Comparison of ENCODE assay signal across 7 cellular contexts in the genomic region with DNA sequence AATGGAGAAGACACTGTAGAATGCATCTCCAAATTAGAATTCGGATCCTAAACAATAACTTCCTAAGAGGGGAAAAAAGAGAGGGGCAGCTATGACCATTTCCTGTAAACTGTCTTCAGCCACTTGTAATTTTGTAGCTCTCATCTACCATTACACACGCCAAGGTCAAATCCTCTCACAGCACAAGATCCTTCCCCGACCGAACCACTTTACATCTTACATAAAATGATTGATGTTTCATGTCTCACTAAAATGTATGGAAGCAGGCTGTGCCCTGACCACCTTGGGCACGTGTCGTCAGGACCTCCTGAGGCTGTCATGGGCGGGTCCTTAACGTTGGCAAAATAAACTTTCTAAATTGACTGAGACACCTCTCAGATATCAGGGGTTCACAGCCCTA. TPM values are rescaled to one million over a fixed set of nuclear protein-coding genes. Genes with fewer than 3 reads are reported as not detected.
DNase-seq lines count a peak whose midpoint lies in the region; ATAC-seq and TF ChIP-seq lines count a peak whose summit lies in the region.

No MANE protein-coding gene starts in this region.

- H3K4me1 ChIP-seq in Peyer's patch, result peaks cover 4 to 18% (median 7%) of the 10 kb centered on the region in 4 donors

- intact Hi-C loops in left cardiac atrium (cut with DNase I), result no loop called here

- H3K9me3 ChIP-seq in Peyer's patch, result no peaks in the 10 kb centered on the region

- TF ChIP-seq POLR2A in Peyer's patch (IDR thresholded peaks at IDR 0.05), result no peak

- H3K4me3 ChIP-seq in Peyer's patch (peak overlapping the region in 3 of 4 donors; percentile 7 to 43 (median 12)), skin epidermis (peak overlapping the region in 1 of 7 experiments; percentile 2)

- DNase-seq in Peyer's patch (peak in 2 of 3 donors; percentile 63 to 70), left cardiac atrium (peak; percentile 35), GM19240 (ENCODE audit: insufficient read length, low spot score) (no peak)
- DNase-seq in activated gamma-delta T cell treated with anti-CD3 and anti-CD28 coated beads, Interleukin-2, amount 50 U/mL, for 16 hours (ENCODE audit: low read depth), result peak; percentile 19

- H3K27ac ChIP-seq in Peyer's patch, result peak overlapping the region; percentile 72 to 81 (median 80)
- H3K27ac ChIP-seq in skin epidermis, result peak overlapping the region; percentile 6 to 92 (median 78)

- no peaks in the 10 kb centered on the region for H3K36me3 ChIP-seq in Peyer's patch

- TF ChIP-seq CTCF in Peyer's patch (IDR thresholded peaks at IDR 0.05), result no peak

- peak; percentile 10 for ATAC-seq in GM18499 (IDR thresholded peaks at IDR 0.05; ENCODE audit: insufficient read depth, unreplicated experiment)
- peak; percentile 19 for ATAC-seq in HG03135 (IDR thresholded peaks at IDR 0.05; ENCODE audit: unreplicated experiment)
- no peak for ATAC-seq in left cardiac atrium

- H3K27me3 ChIP-seq in Peyer's patch, result no peaks in the 10 kb centered on the region

RNA-seq across cellular contexts. Expression of a gene that starts 24.1 kb away (rescaled TPM):
- total RNA-seq in Peyer's patch (10 to 100 TPM; 20.5 to 34.7 (median 28.7) TPM), left cardiac atrium (10 to 100 TPM; 14.5 to 17.3 TPM)

Comparison
In these comparisons a context has a peak if more than half of its experiments do, and no peak if none do; other contexts are left out.
1. ATAC-seq: peak in GM18499 (single experiment) and HG03135 (single experiment); none in left cardiac atrium (0 of 2).